Comparison of ENCODE assay signal across 13 cellular contexts in genomic region chr22:47591016-47591415, GRCh38.
A peak's percentile ranks its signal among the peaks of the same experiment; 100 is the strongest.
DNase-seq lines count a peak whose midpoint lies in the region; ATAC-seq and TF ChIP-seq lines count a peak whose summit lies in the region.
"Had no signal": no experiment of that assay in that cellular context is flagged by ENCODE, and none has a peak within 500 bp of the region (broad histone marks: within the 10 kb centered on the region; RNA-seq: fewer than 3 reads in every experiment).

No MANE protein-coding gene starts in this region.

- peak; percentile 48 for DNase-seq in natural killer cell treated with Interleukin-12 subunit alpha and Interleukin-12 subunit beta and Interleukin-15 and Interleukin-18, amount 100 ng/mL, for 72 hours (ENCODE audit: low spot score)
- no peak for DNase-seq in natural killer cell
- DNase-seq in mesenteric fat pad (ENCODE audit: low spot score) = peak; percentile 72
- peak; percentile 2 to 33 for DNase-seq in tibial artery
- no peak for DNase-seq in NCI-H1436 treated with DMSO at 0.1 percent for 48 hours (lab: John Stamatoyannopoulos, UW)
- no peak for DNase-seq in activated T-cell treated with anti-CD3 and anti-CD28 coated beads, Interleukin-2, amount 50 U/mL, for 1 hour
- DNase-seq: ACHN; CD4-positive, CD25-positive, alpha-beta regulatory T cell; DMS53; GF-D8 had no signal

- no peaks in the 10 kb centered on the region for H3K4me1 ChIP-seq in tibial artery
- H3K4me1 ChIP-seq: BLaER1 treated with 17β-estradiol and CSF1 and Interleukin-3, amounts not matched to agents 10 nM and 100 nM had no signal

- H3K9me3 ChIP-seq in tibial artery = no peaks in the 10 kb centered on the region

- H3K27ac ChIP-seq in tibial artery = no peak overlapping the region
- H3K27ac ChIP-seq: BLaER1 treated with 17β-estradiol and CSF1 and Interleukin-3, amounts not matched to agents 10 nM and 100 nM had no signal

- H3K4me1 Mint-ChIP-seq in natural killer cell treated with Interleukin-12 subunit alpha and Interleukin-12 subunit beta and Interleukin-15 and Interleukin-18, amount 100 ng/mL, for 72 hours (ENCODE audit: low read depth in 2 of 2) = no peaks in the 10 kb centered on the region
- H3K4me1 Mint-ChIP-seq in natural killer cell = no peaks in the 10 kb centered on the region
- H3K4me1 Mint-ChIP-seq: CD4-positive, CD25-positive, alpha-beta regulatory T cell; IgD-negative memory B cell had no signal

- no peak overlapping the region for H3K27ac Mint-ChIP-seq in natural killer cell treated with Interleukin-12 subunit alpha and Interleukin-12 subunit beta and Interleukin-15 and Interleukin-18, amount 100 ng/mL, for 72 hours
- no peak overlapping the region for H3K27ac Mint-ChIP-seq in natural killer cell
- H3K27ac Mint-ChIP-seq: CD4-positive, CD25-positive, alpha-beta regulatory T cell; IgD-negative memory B cell had no signal

- H3K9me3 Mint-ChIP-seq in natural killer cell treated with Interleukin-12 subunit alpha and Interleukin-12 subunit beta and Interleukin-15 and Interleukin-18, amount 100 ng/mL, for 72 hours = no peaks in the 10 kb centered on the region
- no peaks in the 10 kb centered on the region for H3K9me3 Mint-ChIP-seq in natural killer cell

- H3K27me3 ChIP-seq in tibial artery = peaks cover 0 to 4% of the 10 kb centered on the region in 2 donors
- H3K27me3 ChIP-seq: BLaER1 treated with 17β-estradiol and CSF1 and Interleukin-3, amounts not matched to agents 10 nM and 100 nM had no signal

- peaks cover 2 to 8% of the 10 kb centered on the region in 2 donors for H3K27me3 Mint-ChIP-seq in natural killer cell treated with Interleukin-12 subunit alpha and Interleukin-12 subunit beta and Interleukin-15 and Interleukin-18, amount 100 ng/mL, for 72 hours
- no peaks in the 10 kb centered on the region for H3K27me3 Mint-ChIP-seq in natural killer cell (ENCODE audit: low read depth in 2 of 2)
- H3K27me3 Mint-ChIP-seq: CD4-positive, CD25-positive, alpha-beta regulatory T cell had no signal

- no peak overlapping the region for H3K4me3 Mint-ChIP-seq in natural killer cell treated with Interleukin-12 subunit alpha and Interleukin-12 subunit beta and Interleukin-15 and Interleukin-18, amount 100 ng/mL, for 72 hours
- no peak overlapping the region for H3K4me3 Mint-ChIP-seq in natural killer cell
- H3K4me3 Mint-ChIP-seq: CD4-positive, CD25-positive, alpha-beta regulatory T cell; IgD-negative memory B cell had no signal

- no peaks in the 10 kb centered on the region for H3K36me3 ChIP-seq in tibial artery
- H3K36me3 ChIP-seq: BLaER1 treated with 17β-estradiol and CSF1 and Interleukin-3, amounts not matched to agents 10 nM and 100 nM had no signal

- no peak for ATAC-seq in natural killer cell treated with Interleukin-12 subunit alpha and Interleukin-12 subunit beta and Interleukin-15 and Interleukin-18, amount 100 ng/mL, for 72 hours
- ATAC-seq in natural killer cell (no peak), HG03045 (IDR thresholded peaks at IDR 0.05; ENCODE audit: unreplicated experiment) (no peak)

- H3K4me3 ChIP-seq in tibial artery = no peak overlapping the region
- H3K4me3 ChIP-seq: BLaER1 treated with 17β-estradiol and CSF1 and Interleukin-3, amounts not matched to agents 10 nM and 100 nM had no signal

- TF ChIP-seq CTCF in natural killer cell (IDR thresholded peaks at IDR 0.05) (no peak), tibial artery (IDR thresholded peaks at IDR 0.05) (no peak)

- intact Hi-C loops in natural killer cell (cut with micrococcal nuclease) = no loop called here
- intact Hi-C loops in tibial artery (cut with DNase I; ENCODE audit: low total_unique reads) = no loop called here

- H3K36me3 Mint-ChIP-seq in natural killer cell treated with Interleukin-12 subunit alpha and Interleukin-12 subunit beta and Interleukin-15 and Interleukin-18, amount 100 ng/mL, for 72 hours = no peaks in the 10 kb centered on the region
- no peaks in the 10 kb centered on the region for H3K36me3 Mint-ChIP-seq in natural killer cell
- H3K36me3 Mint-ChIP-seq: CD4-positive, CD25-positive, alpha-beta regulatory T cell; IgD-negative memory B cell had no signal

Comparison
In these comparisons a context has a peak if more than half of its experiments do, and no peak if none do; other contexts are left out.
1. DNase-seq: peak in natural killer cell treated with Interleukin-12 subunit alpha and Interleukin-12 subunit beta and Interleukin-15 and Interleukin-18, amount 100 ng/mL, for 72 hours (single experiment), mesenteric fat pad (single experiment) and tibial artery (2 of 2); none in natural killer cell (single experiment), NCI-H1436 treated with DMSO at 0.1 percent for 48 hours (single experiment) and activated T-cell treated with anti-CD3 and anti-CD28 coated beads, Interleukin-2, amount 50 U/mL, for 1 hour (single experiment).